In genomic region chr14:70303528-70304293, GRCh38 we compare ENCODE assay signal across 20 cellular contexts.
"Had no signal": no experiment of that assay in that cellular context is flagged by ENCODE, and none has a peak within 500 bp of the region (broad histone marks: within the 10 kb centered on the region; RNA-seq: fewer than 3 reads in every experiment).

No MANE protein-coding gene starts in this region.

- H3K4me2 ChIP-seq: neural progenitor cell had no signal

- H3K4me1 ChIP-seq: heart left ventricle, neural progenitor cell, right atrium auricular region, sigmoid colon, uterus had no signal

- H3K36me3 ChIP-seq: heart left ventricle, neural progenitor cell, ovary, right atrium auricular region, sigmoid colon, uterus had no signal

- H3K27ac Mint-ChIP-seq: natural killer cell treated with Interleukin-12 subunit alpha and Interleukin-12 subunit beta and Interleukin-15 and Interleukin-18, amount 100 ng/mL, for 72 hours; neural progenitor cell had no signal

- DNase-seq: cortex of kidney; dorsolateral prefrontal cortex; effector CD8-positive, alpha-beta T cell; heart left ventricle; hypothalamus; islet precursor cell; midbrain; nucleus accumbens; ovary; sigmoid colon; stimulated activated CD4-positive, alpha-beta T cell treated with anti-CD3 and anti-CD28 coated beads, Interleukin-12 subunit alpha, Interleukin-12 subunit beta, amount 100 ng/mL, for 4 hours; stimulated activated naive CD4-positive, alpha-beta T cell; trophoblast cell; uterus had no signal

- H3K27me3 ChIP-seq: dorsolateral prefrontal cortex, heart left ventricle, neural progenitor cell, ovary, right atrium auricular region, sigmoid colon, uterus had no signal

- H3K4me3 ChIP-seq: dorsolateral prefrontal cortex, heart left ventricle, neural progenitor cell, ovary, right atrium auricular region, sigmoid colon, skin epidermis, uterus had no signal

- H2AFZ ChIP-seq: neural progenitor cell had no signal

- H3K4me1 Mint-ChIP-seq: neural progenitor cell had no signal

- H3K9ac ChIP-seq: neural progenitor cell had no signal

- H3K9me3 ChIP-seq: ovary, right atrium auricular region, sigmoid colon, uterus had no signal

- ATAC-seq: esophagus mucosa; heart left ventricle; left lobe of liver; natural killer cell treated with Interleukin-12 subunit alpha and Interleukin-12 subunit beta and Interleukin-15 and Interleukin-18, amount 100 ng/mL, for 72 hours had no signal

- H3K27ac ChIP-seq: dorsolateral prefrontal cortex, heart left ventricle, neural progenitor cell, ovary, right atrium auricular region, sigmoid colon, skin epidermis, uterus had no signal

- H3K4me3 Mint-ChIP-seq: natural killer cell treated with Interleukin-12 subunit alpha and Interleukin-12 subunit beta and Interleukin-15 and Interleukin-18, amount 100 ng/mL, for 72 hours; neural progenitor cell had no signal
